21 cellular contexts compared by ENCODE assay signal in the genomic region with DNA sequence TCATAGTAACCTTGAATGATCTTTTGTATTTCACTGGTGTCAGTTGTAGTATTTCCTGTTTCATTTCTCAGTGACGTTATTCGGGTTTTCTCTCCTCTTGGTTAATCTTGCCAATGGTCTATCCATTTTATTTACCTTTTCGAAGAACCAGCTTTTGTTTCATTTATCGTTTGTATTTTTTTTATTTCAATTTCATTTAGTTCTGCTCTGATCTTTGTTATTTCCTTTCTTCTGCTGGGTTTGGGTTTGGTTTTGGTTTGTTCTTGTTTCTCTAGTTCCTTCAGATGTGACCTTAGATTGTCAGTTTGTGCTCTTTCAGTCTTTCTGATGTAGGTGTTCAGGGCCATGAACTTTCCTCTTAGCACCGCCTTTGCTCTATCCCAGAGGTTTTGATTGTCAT. TPM values are rescaled to one million over a fixed set of nuclear protein-coding genes. Genes with fewer than 3 reads are reported as not detected.
DNase-seq lines count a peak whose midpoint lies in the region; ATAC-seq and TF ChIP-seq lines count a peak whose summit lies in the region.
"Had no signal": no experiment of that assay in that cellular context is flagged by ENCODE, and none has a peak within 500 bp of the region (broad histone marks: within the 10 kb centered on the region; RNA-seq: fewer than 3 reads in every experiment).

No MANE protein-coding gene starts in this region.

- H3K4me3 ChIP-seq in Peyer's patch = no peak overlapping the region
- H3K4me3 ChIP-seq: colonic mucosa, psoas muscle, SJSA1, smooth muscle cell, thoracic aorta had no signal

- H3K9me3 Mint-ChIP-seq in activated CD4-positive, alpha-beta T cell treated with anti-CD3 and anti-CD28 coated beads, Interleukin-2, amount 10 ng/mL, durations not matched to agents 24 days and 14 days = peaks cover 27% of the 10 kb centered on the region
- H3K9me3 Mint-ChIP-seq in activated naive CD8-positive, alpha-beta T cell treated with anti-CD3 and anti-CD28 coated beads, Interleukin-2, amount 50 U/mL, for 24 hours = peaks cover 13% of the 10 kb centered on the region
- peaks cover 16% of the 10 kb centered on the region for H3K9me3 Mint-ChIP-seq in stimulated activated memory B cell treated with anti-CD40 and anti-IgM and Interleukin-4, amounts not matched to agents 10 μg/mL and 1 μg/mL and 100 μg/mL, for 72 hours
- H3K9me3 Mint-ChIP-seq: HFFc6 had no signal

- no peaks in the 10 kb centered on the region for H3K36me3 ChIP-seq in Peyer's patch
- H3K36me3 ChIP-seq: colonic mucosa, SJSA1, thoracic aorta had no signal

- peaks cover 87% of the 10 kb centered on the region for H3K36me3 Mint-ChIP-seq in activated CD4-positive, alpha-beta T cell treated with anti-CD3 and anti-CD28 coated beads, Interleukin-2, amount 10 ng/mL, durations not matched to agents 24 days and 14 days (ENCODE audit: low read depth)
- H3K36me3 Mint-ChIP-seq in activated naive CD8-positive, alpha-beta T cell treated with anti-CD3 and anti-CD28 coated beads, Interleukin-2, amount 50 U/mL, for 24 hours (ENCODE audit: low read depth) = peaks cover 86% of the 10 kb centered on the region
- H3K36me3 Mint-ChIP-seq in stimulated activated memory B cell treated with anti-CD40 and anti-IgM and Interleukin-4, amounts not matched to agents 10 μg/mL and 1 μg/mL and 100 μg/mL, for 72 hours = peaks cover 68% of the 10 kb centered on the region

- H3K4me1 ChIP-seq in Peyer's patch = peaks cover 0 to 3% (median 0%) of the 10 kb centered on the region in 4 donors
- H3K4me1 ChIP-seq: colonic mucosa, psoas muscle, SJSA1 had no signal

- ATAC-seq in activated naive CD8-positive, alpha-beta T cell treated with anti-CD3 and anti-CD28 coated beads, Interleukin-2, amount 50 U/mL, for 24 hours = peak; percentile 57
- no peak for ATAC-seq in stimulated activated memory B cell treated with anti-CD40 and anti-IgM and Interleukin-4, amounts not matched to agents 10 μg/mL and 1 μg/mL and 100 μg/mL, for 72 hours
- ATAC-seq: PC-3, psoas muscle had no signal

- intact Hi-C loops in activated CD4-positive, alpha-beta T cell treated with anti-CD3 and anti-CD28 coated beads, Interleukin-2, amount 10 ng/mL, durations not matched to agents 24 days and 14 days (cut with micrococcal nuclease) = loop anchor here (1.0 kb wide), 1 partner anchor 8 kb away; no protein-coding TSS in a partner anchor

- H3K27ac Mint-ChIP-seq in activated CD4-positive, alpha-beta T cell treated with anti-CD3 and anti-CD28 coated beads, Interleukin-2, amount 10 ng/mL, durations not matched to agents 24 days and 14 days = peak overlapping the region; percentile 85
- peak overlapping the region; percentile 76 for H3K27ac Mint-ChIP-seq in activated naive CD8-positive, alpha-beta T cell treated with anti-CD3 and anti-CD28 coated beads, Interleukin-2, amount 50 U/mL, for 24 hours
- peak overlapping the region; percentile 87 for H3K27ac Mint-ChIP-seq in stimulated activated memory B cell treated with anti-CD40 and anti-IgM and Interleukin-4, amounts not matched to agents 10 μg/mL and 1 μg/mL and 100 μg/mL, for 72 hours
- H3K27ac Mint-ChIP-seq: HFFc6 had no signal

- H3K27me3 Mint-ChIP-seq in activated CD4-positive, alpha-beta T cell treated with anti-CD3 and anti-CD28 coated beads, Interleukin-2, amount 10 ng/mL, durations not matched to agents 24 days and 14 days = no peaks in the 10 kb centered on the region
- no peaks in the 10 kb centered on the region for H3K27me3 Mint-ChIP-seq in activated naive CD8-positive, alpha-beta T cell treated with anti-CD3 and anti-CD28 coated beads, Interleukin-2, amount 50 U/mL, for 24 hours
- no peaks in the 10 kb centered on the region for H3K27me3 Mint-ChIP-seq in stimulated activated memory B cell treated with anti-CD40 and anti-IgM and Interleukin-4, amounts not matched to agents 10 μg/mL and 1 μg/mL and 100 μg/mL, for 72 hours

- TF ChIP-seq CTCF in Peyer's patch (IDR thresholded peaks at IDR 0.05) = no peak

- no peak for TF ChIP-seq POLR2A in Peyer's patch (IDR thresholded peaks at IDR 0.05)

- peaks cover 65% of the 10 kb centered on the region for H3K4me1 Mint-ChIP-seq in activated CD4-positive, alpha-beta T cell treated with anti-CD3 and anti-CD28 coated beads, Interleukin-2, amount 10 ng/mL, durations not matched to agents 24 days and 14 days
- H3K4me1 Mint-ChIP-seq in activated naive CD8-positive, alpha-beta T cell treated with anti-CD3 and anti-CD28 coated beads, Interleukin-2, amount 50 U/mL, for 24 hours = peaks cover 72% of the 10 kb centered on the region
- H3K4me1 Mint-ChIP-seq in stimulated activated memory B cell treated with anti-CD40 and anti-IgM and Interleukin-4, amounts not matched to agents 10 μg/mL and 1 μg/mL and 100 μg/mL, for 72 hours = peaks cover 87% of the 10 kb centered on the region

- H3K4me3 Mint-ChIP-seq in activated CD4-positive, alpha-beta T cell treated with anti-CD3 and anti-CD28 coated beads, Interleukin-2, amount 10 ng/mL, durations not matched to agents 24 days and 14 days = peak overlapping the region; percentile 66
- H3K4me3 Mint-ChIP-seq in activated naive CD8-positive, alpha-beta T cell treated with anti-CD3 and anti-CD28 coated beads, Interleukin-2, amount 50 U/mL, for 24 hours = peak overlapping the region; percentile 62
- H3K4me3 Mint-ChIP-seq in stimulated activated memory B cell treated with anti-CD40 and anti-IgM and Interleukin-4, amounts not matched to agents 10 μg/mL and 1 μg/mL and 100 μg/mL, for 72 hours = peak overlapping the region; percentile 54
- H3K4me3 Mint-ChIP-seq: HFFc6 had no signal

- peak; percentile 64 for DNase-seq in activated CD4-positive, alpha-beta T cell treated with anti-CD3 and anti-CD28 coated beads, Interleukin-2, amount 10 ng/mL, durations not matched to agents 24 days and 14 days
- DNase-seq in activated CD4-positive, alpha-beta T cell treated with anti-CD3 and anti-CD28 coated beads, Interleukin-2, amount 50 U/mL, for 1 hour = no peak
- DNase-seq in Peyer's patch (no peak), SW 1271 (lab: John Stamatoyannopoulos, UW) (no peak), NCI-H2081 treated with DMSO at 0.1 percent for 48 hours (lab: John Stamatoyannopoulos, UW) (no peak), iPS-NIHi11 (ENCODE audit: low spot score) (no peak)
- DNase-seq in activated naive CD8-positive, alpha-beta T cell treated with anti-CD3 and anti-CD28 coated beads, Interleukin-2, amount 50 U/mL, for 24 hours = no peak
- DNase-seq: colonic mucosa; GDM1; HFFc6; hippocampal formation; mesenchymal stem cell; NCI-H69; PC-3; psoas muscle; stimulated activated CD4-positive, alpha-beta T cell treated with anti-CD3 and anti-CD28 coated beads, Interleukin-4, amount 100 ng/mL, for 4 hours had no signal

- no peaks in the 10 kb centered on the region for H3K27me3 ChIP-seq in Peyer's patch
- H3K27me3 ChIP-seq: colonic mucosa, SJSA1 had no signal

- H3K27ac ChIP-seq in Peyer's patch = peak overlapping the region in 3 of 4 donors; percentile 8 to 48 (median 17)
- H3K27ac ChIP-seq: colonic mucosa, psoas muscle, SJSA1, thoracic aorta had no signal

- H3K9me3 ChIP-seq in Peyer's patch = peaks cover 0 to 2% (median 0%) of the 10 kb centered on the region in 4 donors
- H3K9me3 ChIP-seq: colonic mucosa, psoas muscle, SJSA1, thoracic aorta had no signal

RNA-seq across cellular contexts. Expression of gene SP140, which starts 36.7 kb away (rescaled TPM):
- 236 and 241 TPM in 2 replicates for total RNA-seq in activated CD4-positive, alpha-beta T cell treated with anti-CD3 and anti-CD28 coated beads, Interleukin-2, amount 10 ng/mL, durations not matched to agents 24 days and 14 days
- total RNA-seq in Peyer's patch = 10 to 100 TPM in 2 of 4 donors, 1 to 10 TPM in 2; 3.0 to 99.9 (median 9.4) TPM
- total RNA-seq: endothelial cell of umbilical vein, PC-3 had no signal

RNA-seq across cellular contexts. Expression of gene SP110, which starts 42.5 kb away (rescaled TPM):
- total RNA-seq in activated CD4-positive, alpha-beta T cell treated with anti-CD3 and anti-CD28 coated beads, Interleukin-2, amount 10 ng/mL, durations not matched to agents 24 days and 14 days = 137 and 148 TPM in 2 replicates
- total RNA-seq in Peyer's patch = 100 to 1,000 TPM in 1 of 4 donors, 10 to 100 TPM in 3; 13.7 to 181 (median 24.4) TPM
